ENCODE assay signal across 23 cellular contexts in genomic region chr4:142596121-142596520, GRCh38.
"Had no signal": no experiment of that assay in that cellular context is flagged by ENCODE, and none has a peak within 500 bp of the region (broad histone marks: within the 10 kb centered on the region; RNA-seq: fewer than 3 reads in every experiment).

No MANE protein-coding gene starts in this region.

- H3K27me3 ChIP-seq: esophagus muscularis mucosa, gastroesophageal sphincter, hepatocyte, right lobe of liver, tibial artery, upper lobe of left lung, uterus had no signal

- H2AFZ ChIP-seq: hepatocyte, parathyroid adenoma had no signal

- H3K79me2 ChIP-seq: hepatocyte, parathyroid adenoma had no signal

- DNase-seq: effector memory CD8-positive, alpha-beta T cell; kidney; left colon; left ventricle myocardium superior; mesendoderm; naive B cell; nephron progenitor cell; psoas muscle; retina; stimulated activated CD4-positive, alpha-beta T cell treated with anti-CD3 and anti-CD28 coated beads, Interleukin-15, amount 100 ng/mL, for 24 hours; stimulated activated CD4-positive, alpha-beta T cell treated with anti-CD3 and anti-CD28 coated beads, Interleukin-1b, Interleukin-23, amount 100 ng/mL, for 48 hours; stimulated activated CD4-positive, alpha-beta T cell treated with anti-CD3 and anti-CD28 coated beads, Interleukin-4, amount 100 ng/mL, for 24 hours; tibial artery; upper lobe of left lung; uterus had no signal

- H3K9me3 ChIP-seq: esophagus muscularis mucosa, gastroesophageal sphincter, psoas muscle, right lobe of liver, tibial artery, upper lobe of left lung, uterus had no signal

- H3K4me2 ChIP-seq: hepatocyte had no signal

- H3K9ac ChIP-seq: parathyroid adenoma had no signal

- H3K27ac ChIP-seq: epithelial cell of prostate, esophagus muscularis mucosa, gastroesophageal sphincter, hepatocyte, parathyroid adenoma, psoas muscle, right lobe of liver, tibial artery, upper lobe of left lung, uterus had no signal

- H3K36me3 ChIP-seq: esophagus muscularis mucosa, gastroesophageal sphincter, right lobe of liver, tibial artery, upper lobe of left lung, uterus had no signal

- H3K4me1 ChIP-seq: parathyroid adenoma, psoas muscle, upper lobe of left lung, uterus had no signal

- H3K4me3 ChIP-seq: esophagus muscularis mucosa, gastroesophageal sphincter, hepatocyte, lung, psoas muscle, right lobe of liver, tibial artery, upper lobe of left lung, uterus had no signal

- ATAC-seq: effector memory CD8-positive, alpha-beta T cell; gastroesophageal sphincter; left ventricle myocardium superior; psoas muscle; stimulated activated memory B cell treated with anti-CD40 and anti-IgM and Interleukin-4, amounts not matched to agents 10 μg/mL and 1 μg/mL and 100 μg/mL, for 72 hours had no signal
